ENCODE assay signal across 9 cellular contexts in the genomic region with DNA sequence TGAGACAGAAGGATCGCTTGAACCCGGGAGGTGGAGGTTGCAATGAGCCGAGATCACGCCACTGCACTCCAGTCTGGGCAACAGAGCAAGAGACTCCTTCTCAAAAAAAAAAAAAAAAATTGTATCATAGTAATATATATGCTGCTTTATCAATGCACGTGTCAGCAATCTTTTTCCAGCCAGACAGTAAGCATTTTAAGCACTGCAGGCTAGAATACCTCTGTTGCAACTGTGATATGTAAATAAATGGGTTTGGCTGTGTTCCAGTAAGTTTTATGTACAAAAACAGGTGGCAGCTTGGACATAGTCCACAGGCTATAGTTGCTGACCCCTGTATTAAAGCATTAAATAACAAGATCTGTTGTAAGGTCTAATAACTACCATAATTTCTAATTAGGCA.
DNase-seq lines count a peak whose midpoint lies in the region; ATAC-seq and TF ChIP-seq lines count a peak whose summit lies in the region.
"Had no signal": no experiment of that assay in that cellular context is flagged by ENCODE, and none has a peak within 500 bp of the region (broad histone marks: within the 10 kb centered on the region; RNA-seq: fewer than 3 reads in every experiment).

No MANE protein-coding gene starts in this region.

- H3K27me3 Mint-ChIP-seq in Caco-2 (ENCODE audit: insufficient read depth, unreplicated experiment) = peaks cover 4% of the 10 kb centered on the region

- H3K9me3 Mint-ChIP-seq in Caco-2 (ENCODE audit: unreplicated experiment) = peaks cover 10% of the 10 kb centered on the region

- no peaks in the 10 kb centered on the region for H3K27me3 ChIP-seq in Caco-2 (replicated peaks; ENCODE audit: control insufficient read depth, insufficient read depth, low read length)
- H3K27me3 ChIP-seq: SJSA1 had no signal

- no peaks in the 10 kb centered on the region for H3K4me1 ChIP-seq in Caco-2
- H3K4me1 ChIP-seq: SJSA1 had no signal

- H3K27ac Mint-ChIP-seq in Caco-2 (ENCODE audit: unreplicated experiment) = no peak overlapping the region

- CTCF ChIA-PET in Caco-2 (lab: Charles Lee) = no interaction called here

- no peak overlapping the region for H3K4me3 ChIP-seq in fibroblast of villous mesenchyme (ENCODE audit: low read depth, low read length)
- no peak overlapping the region for H3K4me3 ChIP-seq in Caco-2 (ENCODE audit: low read depth, low read length)
- H3K4me3 ChIP-seq: SJSA1 had no signal

- peak; percentile 69 for DNase-seq in H4 (ENCODE audit: low spot score)
- peak; percentile 84 for DNase-seq in NCI-H1105 (lab: John Stamatoyannopoulos, UW)
- DNase-seq in fibroblast of villous mesenchyme (ENCODE audit: low read depth) = peak; percentile 19
- no peak for DNase-seq in effector CD8-positive, alpha-beta T cell (lab: John Stamatoyannopoulos, UW)
- DNase-seq in Caco-2 = no peak
- no peak for DNase-seq in GM20000 (ENCODE audit: low spot score)
- DNase-seq in stimulated activated CD4-positive, alpha-beta T cell treated with anti-CD3 and anti-CD28 coated beads, Interleukin-2, amount 100 ng/mL, for 24 hours = no peak

- H3K36me3 ChIP-seq in Caco-2 (ENCODE audit: control insufficient read depth, insufficient read depth, low read length) = no peaks in the 10 kb centered on the region
- H3K36me3 ChIP-seq: SJSA1 had no signal

- no peaks in the 10 kb centered on the region for H3K4me1 Mint-ChIP-seq in Caco-2 (ENCODE audit: low read depth, unreplicated experiment)

- intact Hi-C loops in Caco-2 (cut with micrococcal nuclease; ENCODE audit: unreplicated experiment) = no loop called here

- TF ChIP-seq CTCF in fibroblast of villous mesenchyme (IDR thresholded peaks at IDR 0.05; ENCODE audit: insufficient read depth, low read depth, low read length) (no peak), Caco-2 (IDR thresholded peaks at IDR 0.05; ENCODE audit: insufficient read depth in 1 of 2, low read depth in 1 of 2, low read length in 1 of 2, severe bottlenecking in 1 of 2, unreplicated experiment in 1 of 2) (no peak), GM20000 (IDR thresholded peaks at IDR 0.05; ENCODE audit: extremely low read depth, missing control alignments) (no peak)

- BruUV-seq in Caco-2 (replicated peaks; lab: Mats Ljungman, UMichigan) = no TSS peak

- no peak overlapping the region for H3K4me3 Mint-ChIP-seq in Caco-2 (ENCODE audit: unreplicated experiment)

- no peaks in the 10 kb centered on the region for H3K36me3 Mint-ChIP-seq in Caco-2 (ENCODE audit: insufficient read depth, unreplicated experiment)

- peak; percentile 59 for ATAC-seq in GM18499 (IDR thresholded peaks at IDR 0.05; ENCODE audit: insufficient read depth, unreplicated experiment)

- POLR2A ChIA-PET in Caco-2 (lab: Charles Lee) = no interaction called here

- H3K9me3 ChIP-seq in Caco-2 = no peaks in the 10 kb centered on the region
- H3K9me3 ChIP-seq: SJSA1 had no signal

Comparison
In these comparisons a context has a peak if more than half of its experiments do, and no peak if none do; other contexts are left out.
1. DNase-seq: peak in H4 (single experiment), NCI-H1105 (single experiment) and fibroblast of villous mesenchyme (single experiment); none in effector CD8-positive, alpha-beta T cell (single experiment), Caco-2 (0 of 2), GM20000 (single experiment) and stimulated activated CD4-positive, alpha-beta T cell treated with anti-CD3 and anti-CD28 coated beads, Interleukin-2, amount 100 ng/mL, for 24 hours (0 of 2).